In genomic region chr3:142723968-142724681, GRCh38 we compare ENCODE assay signal across 8 cellular contexts. TPM values are rescaled to one million over a fixed set of nuclear protein-coding genes. Genes with fewer than 3 reads are reported as not detected.
A peak's percentile ranks its signal among the peaks of the same experiment; 100 is the strongest.
DNase-seq lines count a peak whose midpoint lies in the region; ATAC-seq and TF ChIP-seq lines count a peak whose summit lies in the region.

TRPC1 (plus strand) TSS chr3:142724034; CDS start chr3:142724560, 526 bp downstream.

- H2AFZ ChIP-seq in PC-9, result peak within 1 kb of the TSS; percentile 88

- H3K27me3 ChIP-seq in PC-9 (ENCODE audit: insufficient read depth, low read depth), result no peaks in the 10 kb centered on the region
- peaks cover 0 to 2% of the 10 kb centered on the region in 2 donors for H3K27me3 ChIP-seq in naive thymus-derived CD4-positive, alpha-beta T cell (ENCODE audit: control insufficient read depth in 2 of 2, insufficient read depth in 2 of 2, low read length in 2 of 2)

- no TSS peak for BruUV-seq in PC-9 (replicated peaks; lab: Mats Ljungman, UMichigan)

- H3F3A ChIP-seq in PC-9 (ENCODE audit: insufficient read depth, low read depth), result no peaks in the 10 kb centered on the region

- H3K36me3 ChIP-seq in PC-9 (ENCODE audit: low read depth), result no peaks in the 10 kb centered on the region
- no peaks in the 10 kb centered on the region for H3K36me3 ChIP-seq in naive thymus-derived CD4-positive, alpha-beta T cell (ENCODE audit: control insufficient read depth in 2 of 3, insufficient read depth in 3 of 3, low read length in 3 of 3)

- peak within 1 kb of the TSS; percentile 90 to 93 for H3K4me3 Mint-ChIP-seq in activated T-cell treated with anti-CD3 and anti-CD28 coated beads, Interleukin-2, amount 50 U/mL, for 72 hours
- peak within 1 kb of the TSS; percentile 80 to 92 (median 88) for H3K4me3 Mint-ChIP-seq in naive thymus-derived CD4-positive, alpha-beta T cell
- H3K4me3 Mint-ChIP-seq in stimulated activated naive B cell treated with anti-CD40 and anti-IgM and Interleukin-4, amounts not matched to agents 10 μg/mL and 1 μg/mL and 100 μg/mL, for 72 hours, result peak within 1 kb of the TSS; percentile 90 to 98

- no peaks in the 10 kb centered on the region for H3K4me1 ChIP-seq in PC-9 (replicated peaks; ENCODE audit: insufficient read depth)
- H3K4me1 ChIP-seq in naive thymus-derived CD4-positive, alpha-beta T cell (ENCODE audit: control insufficient read depth in 2 of 2, insufficient read depth in 2 of 2, low read length in 2 of 2), result peaks cover 0 to 4% of the 10 kb centered on the region in 2 donors

- POLR2A ChIA-PET in PC-9 (lab: Charles Lee; ENCODE audit: unreplicated experiment), result no interaction called here
- POLR2A ChIA-PET in naive thymus-derived CD4-positive, alpha-beta T cell (lab: Charles Lee), result interaction anchor here (1.2 to 1.6 kb wide), 2 partner anchors 145 to 1248 kb away, joined by 5 to 9 read pairs; partner anchors contain the start of genes ATR and DIPK2A

- H3K4me3 ChIP-seq in PC-9 (peak within 1 kb of the TSS; percentile 76), fibroblast of mammary gland (ENCODE audit: control insufficient read depth, low read depth, low read length) (peak within 1 kb of the TSS; percentile 74)
- peak within 1 kb of the TSS; percentile 76 for H3K4me3 ChIP-seq in naive thymus-derived CD4-positive, alpha-beta T cell (ENCODE audit: low read length)

- peaks cover 7% of the 10 kb centered on the region for H3K4me1 Mint-ChIP-seq in activated T-cell treated with anti-CD3 and anti-CD28 coated beads, Interleukin-2, amount 50 U/mL, for 72 hours (ENCODE audit: low read depth)
- H3K4me1 Mint-ChIP-seq in naive thymus-derived CD4-positive, alpha-beta T cell, result peaks cover 5 to 20% (median 11%) of the 10 kb centered on the region in 7 donors
- peaks cover 7 to 8% of the 10 kb centered on the region in 2 donors for H3K4me1 Mint-ChIP-seq in stimulated activated naive B cell treated with anti-CD40 and anti-IgM and Interleukin-4, amounts not matched to agents 10 μg/mL and 1 μg/mL and 100 μg/mL, for 72 hours

- DNase-seq in D341Med (ENCODE audit: low spot score) (peak; percentile 97), HT1080 (ENCODE audit: low read depth) (peak; percentile 79), PC-9 (peak; percentile 56 to 73), fibroblast of mammary gland (ENCODE audit: low read depth) (peak; percentile 79)
- DNase-seq in activated T-cell treated with anti-CD3 and anti-CD28 coated beads, Interleukin-2, amount 50 U/mL, for 72 hours, result peak; percentile 72 to 79
- peak in 8 of 9 donors; percentile 58 to 83 (median 78) for DNase-seq in naive thymus-derived CD4-positive, alpha-beta T cell
- peak; percentile 67 for DNase-seq in stimulated activated naive B cell treated with anti-CD40 and anti-IgM and Interleukin-4, amounts not matched to agents 10 μg/mL and 1 μg/mL and 100 μg/mL, for 72 hours

- no peak for TF ChIP-seq CTCF in PC-9 (conservative IDR thresholded peaks at IDR 0.05)
- no peak for TF ChIP-seq CTCF in fibroblast of mammary gland (conservative IDR thresholded peaks at IDR 0.05; ENCODE audit: control insufficient read depth, insufficient read depth, low read depth, low read length)

- CTCF ChIA-PET in PC-9 (lab: Charles Lee), result no interaction called here
- CTCF ChIA-PET in naive thymus-derived CD4-positive, alpha-beta T cell (lab: Charles Lee), result no interaction called here

- peak within 1 kb of the TSS; percentile 67 for H3K27ac Mint-ChIP-seq in activated T-cell treated with anti-CD3 and anti-CD28 coated beads, Interleukin-2, amount 50 U/mL, for 72 hours
- H3K27ac Mint-ChIP-seq in naive thymus-derived CD4-positive, alpha-beta T cell, result peak within 1 kb of the TSS; percentile 31 to 94 (median 88)
- peak within 1 kb of the TSS; percentile 92 for H3K27ac Mint-ChIP-seq in stimulated activated naive B cell treated with anti-CD40 and anti-IgM and Interleukin-4, amounts not matched to agents 10 μg/mL and 1 μg/mL and 100 μg/mL, for 72 hours

- peaks cover 0 to 1% of the 10 kb centered on the region in 2 donors for H3K36me3 Mint-ChIP-seq in activated T-cell treated with anti-CD3 and anti-CD28 coated beads, Interleukin-2, amount 50 U/mL, for 72 hours (ENCODE audit: insufficient read depth in 2 of 2)
- H3K36me3 Mint-ChIP-seq in naive thymus-derived CD4-positive, alpha-beta T cell, result no peaks in the 10 kb centered on the region
- H3K36me3 Mint-ChIP-seq in stimulated activated naive B cell treated with anti-CD40 and anti-IgM and Interleukin-4, amounts not matched to agents 10 μg/mL and 1 μg/mL and 100 μg/mL, for 72 hours, result peaks cover 0 to 2% of the 10 kb centered on the region in 2 donors

- no peak within 1 kb of the TSS for H3K27ac ChIP-seq in PC-9
- peak within 1 kb of the TSS; percentile 76 for H3K27ac ChIP-seq in naive thymus-derived CD4-positive, alpha-beta T cell (ENCODE audit: low read depth, low read length)

- ATAC-seq in GM21381 (IDR thresholded peaks at IDR 0.05; ENCODE audit: unreplicated experiment), result peak; percentile 96
- ATAC-seq in activated T-cell treated with anti-CD3 and anti-CD28 coated beads, Interleukin-2, amount 50 U/mL, for 72 hours (replicated peaks in 1 of 2), result peak; percentile 93 to 96
- ATAC-seq in naive thymus-derived CD4-positive, alpha-beta T cell, result peak; percentile 97
- peak; percentile 97 for ATAC-seq in stimulated activated naive B cell treated with anti-CD40 and anti-IgM and Interleukin-4, amounts not matched to agents 10 μg/mL and 1 μg/mL and 100 μg/mL, for 72 hours (replicated peaks)

- H3K9me3 ChIP-seq in PC-9 (ENCODE audit: insufficient read depth, low read depth), result no peaks in the 10 kb centered on the region
- no peaks in the 10 kb centered on the region for H3K9me3 ChIP-seq in naive thymus-derived CD4-positive, alpha-beta T cell (ENCODE audit: control insufficient read depth in 2 of 3, low read length in 3 of 3)

- H3K4me2 ChIP-seq in PC-9, result peak within 1 kb of the TSS; percentile 82

- H3K9me3 Mint-ChIP-seq in activated T-cell treated with anti-CD3 and anti-CD28 coated beads, Interleukin-2, amount 50 U/mL, for 72 hours, result peaks cover 0 to 2% of the 10 kb centered on the region in 2 donors
- H3K9me3 Mint-ChIP-seq in naive thymus-derived CD4-positive, alpha-beta T cell, result no peaks in the 10 kb centered on the region
- H3K9me3 Mint-ChIP-seq in stimulated activated naive B cell treated with anti-CD40 and anti-IgM and Interleukin-4, amounts not matched to agents 10 μg/mL and 1 μg/mL and 100 μg/mL, for 72 hours, result peaks cover 3 to 8% of the 10 kb centered on the region in 2 donors

- H4K20me1 ChIP-seq in PC-9 (ENCODE audit: insufficient read depth), result no peaks in the 10 kb centered on the region

- intact Hi-C loops in PC-9 (cut with micrococcal nuclease; ENCODE audit: unreplicated experiment), result loop anchor here (2.0 to 10.0 kb wide), 3 partner anchors 127 to 281 kb away; partner anchors contain the start of genes ATR, PLS1 and U2SURP
- intact Hi-C loops in naive thymus-derived CD4-positive, alpha-beta T cell (cut with micrococcal nuclease), result loop anchor here (1.0 to 10.0 kb wide), 18 partner anchors 128 to 1783 kb away; partner anchors contain the start of genes ATR (in 2 of the 2), DIPK2A (in 2 of the 2), PLS1 (in 2 of the 2) and U2SURP (in 2 of the 2)

- H3K79me2 ChIP-seq in PC-9 (ENCODE audit: low read depth), result no peaks in the 10 kb centered on the region

- peaks cover 47% of the 10 kb centered on the region for H3K27me3 Mint-ChIP-seq in activated T-cell treated with anti-CD3 and anti-CD28 coated beads, Interleukin-2, amount 50 U/mL, for 72 hours (ENCODE audit: low read depth)
- peaks cover 20 to 67% (median 22%) of the 10 kb centered on the region in 5 donors for H3K27me3 Mint-ChIP-seq in naive thymus-derived CD4-positive, alpha-beta T cell
- peaks cover 40 to 42% of the 10 kb centered on the region in 2 donors for H3K27me3 Mint-ChIP-seq in stimulated activated naive B cell treated with anti-CD40 and anti-IgM and Interleukin-4, amounts not matched to agents 10 μg/mL and 1 μg/mL and 100 μg/mL, for 72 hours

- no peaks in the 10 kb centered on the region for H3K9me2 ChIP-seq in PC-9 (ENCODE audit: insufficient read depth)

RNA-seq across cellular contexts. Expression of gene TRPC1, which starts in this region (rescaled TPM):
- 8.5 and 12.4 TPM in 2 replicates for total RNA-seq in HT1080 (2014; rRNA removed; shearing (Covaris generic))
- polyA plus RNA-seq in HT1080 (2015; cell fraction: cytosol; rRNA removed), result 5.2 and 8.7 TPM in 2 replicates
- polyA plus RNA-seq in HT1080 (2015; cell fraction: nucleus; rRNA removed), result 16.4 TPM in 2 replicates
- total RNA-seq in PC-9 (2021), result 3.8 and 6.9 TPM in 2 replicates
- 1 to 10 TPM; 5.6 to 9.4 TPM for total RNA-seq in activated T-cell treated with anti-CD3 and anti-CD28 coated beads, Interleukin-2, amount 50 U/mL, for 72 hours
- total RNA-seq in naive thymus-derived CD4-positive, alpha-beta T cell, result 1 to 10 TPM; 1.5 to 7.6 (median 5.3) TPM
- polyA plus RNA-seq in naive thymus-derived CD4-positive, alpha-beta T cell, result 1 to 10 TPM in 1 of 2 donors, under 1 TPM in 1; 0.69 to 1.2 TPM
